In the genomic region with DNA sequence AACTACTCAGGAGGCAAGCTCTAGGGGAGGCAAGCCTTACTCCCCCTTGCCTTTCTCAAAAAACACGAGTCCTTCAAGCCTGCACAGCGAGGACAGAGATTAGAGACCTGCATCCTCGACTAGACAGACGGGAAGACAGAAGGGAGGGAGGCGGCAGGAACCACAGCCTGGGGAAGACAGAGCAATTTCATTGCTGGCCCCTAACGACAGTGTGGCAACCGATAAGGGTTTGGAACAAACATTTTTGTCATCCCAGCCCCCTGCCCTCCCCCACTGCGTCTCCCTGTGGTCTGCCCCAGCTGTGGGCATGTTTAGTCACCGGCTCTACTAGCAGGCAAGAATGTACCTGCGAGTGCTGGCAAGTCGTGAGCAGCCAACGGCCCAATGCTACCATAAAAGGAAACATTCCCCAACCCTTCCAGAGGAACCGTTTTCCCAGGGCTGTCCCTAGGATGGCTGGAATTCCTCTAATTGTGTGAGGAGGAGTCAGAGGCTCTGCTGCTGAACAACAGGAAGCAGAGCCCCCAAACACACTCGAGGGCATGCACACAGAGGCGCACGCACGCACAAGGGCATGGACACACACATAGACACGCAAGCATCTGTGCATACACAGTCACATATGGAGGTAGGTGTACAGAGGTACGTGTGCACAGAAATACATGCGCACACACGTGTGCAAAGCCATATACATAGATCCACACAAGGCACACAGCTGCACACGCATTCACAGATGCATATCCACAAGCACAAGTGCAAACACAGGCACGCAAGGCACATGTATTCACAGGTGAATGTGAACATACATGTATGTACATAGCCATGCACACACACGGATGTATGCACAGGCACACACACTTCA, we compare ENCODE assay signal across 8 cellular contexts. TPM values are rescaled to one million over a fixed set of nuclear protein-coding genes. Genes with fewer than 3 reads are reported as not detected.
DNase-seq lines count a peak whose midpoint lies in the region; ATAC-seq, FAIRE-seq and TF ChIP-seq lines count a peak whose summit lies in the region.

No MANE protein-coding gene starts in this region.

- peak overlapping the region; percentile 100 for H2AK5ac ChIP-seq in H9 (ENCODE audit: insufficient read length, low read length)

- H3K79me1 ChIP-seq in H9 (ENCODE audit: insufficient read depth, low read depth, low read length, poor library complexity, severe bottlenecking): no peaks in the 10 kb centered on the region

- H3K36me3 Mint-ChIP-seq in H9 (ENCODE audit: insufficient read depth in 1 of 3, low read depth in 3 of 3): peaks cover 56 to 89% (median 76%) of the 10 kb centered on the region in 3 experiments

- H4K5ac ChIP-seq in H9 (ENCODE audit: insufficient read length, low read depth, low read length): peak overlapping the region; percentile 100

- H3K4me1 ChIP-seq in H9 (ENCODE audit: insufficient read depth, low read length) (peaks cover 12% of the 10 kb centered on the region; the same call in 1 of the 2 replicates), Peyer's patch (peaks cover 7 to 98% (median 59%) of the 10 kb centered on the region in 4 donors), pancreas (peaks cover 68 to 70% (median 68%) of the 10 kb centered on the region in 3 donors), thyroid gland (peaks cover 93 to 100% of the 10 kb centered on the region in 2 donors)

- peak overlapping the region; percentile 96 for H3K56ac ChIP-seq in H9 (ENCODE audit: insufficient read length, low read depth, low read length)

- H3K4me1 Mint-ChIP-seq in H9: peaks cover 67 to 69% of the 10 kb centered on the region in 2 experiments

- no peak for TF ChIP-seq CTCF in H9 (conservative IDR thresholded peaks at IDR 0.05)
- no peak for TF ChIP-seq CTCF in Peyer's patch (IDR thresholded peaks at IDR 0.05)
- no peak for TF ChIP-seq CTCF in foreskin fibroblast (IDR thresholded peaks at IDR 0.05; ENCODE audit: low read depth, low read length)
- no peak for TF ChIP-seq CTCF in pancreas (IDR thresholded peaks at IDR 0.05)
- no peak for TF ChIP-seq CTCF in thyroid gland (IDR thresholded peaks at IDR 0.05)

- no CpG with 5 or more reads among the region's 24 CpGs for WGBS in H9 (ENCODE audit: extremely low coverage, insufficient read length, low lambda C conversion rate)
- WGBS in pancreas, 2 donors: 40 to 44% methylated on average over 24 of the region's 24 CpGs
- WGBS in thyroid gland, 2 donors: 28 to 29% methylated on average over 24 of the region's 24 CpGs

- peak overlapping the region; percentile 97 to 100 (median 99) for H3K27ac Mint-ChIP-seq in H9

- H3K4me3 ChIP-seq in Peyer's patch (no peak overlapping the region), foreskin fibroblast (ENCODE audit: low read depth in 1 of 2, low read length in 2 of 2) (no peak overlapping the region), pancreas (no peak overlapping the region), thyroid gland (replicated peaks in 1 of 3) (no peak overlapping the region)

- H3K27me3 ChIP-seq in H9 (ENCODE audit: insufficient read depth, low read length) (no peaks in the 10 kb centered on the region), Peyer's patch (no peaks in the 10 kb centered on the region), pancreas (no peaks in the 10 kb centered on the region), thyroid gland (no peaks in the 10 kb centered on the region)

- no peak overlapping the region for H2BK15ac ChIP-seq in H9 (ENCODE audit: low read depth, low read length)

- peak overlapping the region; percentile 99 for H3K27ac ChIP-seq in H9 (ENCODE audit: insufficient read length, low read depth, low read length)
- H3K27ac ChIP-seq in Peyer's patch: peak overlapping the region; percentile 86 to 95 (median 88)
- H3K27ac ChIP-seq in pancreas: peak overlapping the region; percentile 25 to 92 (median 80)
- H3K27ac ChIP-seq in thyroid gland: peak overlapping the region; percentile 98 to 99 (median 98)

- H3K27me3 Mint-ChIP-seq in H9 (ENCODE audit: low read depth): no peaks in the 10 kb centered on the region

- H3K79me2 ChIP-seq in H9 (ENCODE audit: insufficient read depth, low read length): peaks cover 6% of the 10 kb centered on the region; the same call in 1 of the 2 replicates

- H2BK5ac ChIP-seq in H9 (ENCODE audit: insufficient read length, low read length): peak overlapping the region; percentile 98

- DNase-seq in H9: peak; percentile 97
- DNase-seq in Peyer's patch: peak in 2 of 3 donors; percentile 47 to 76
- peak; percentile 74 for DNase-seq in activated T-helper 9 cell treated with anti-CD3 and anti-CD28 coated beads, Interleukin-2, amount 50 U/mL, for 16 hours (ENCODE audit: low read depth)
- peak; percentile 96 to 97 for DNase-seq in foreskin fibroblast
- peak in 3 of 6 donors; percentile 62 to 75 (median 64) for DNase-seq in pancreas
- peak; percentile 76 to 87 for DNase-seq in thyroid gland
- DNase-seq in NCI-H1436 (lab: John Stamatoyannopoulos, UW): no peak

- peak overlapping the region; percentile 100 for H4K8ac ChIP-seq in H9 (replicated peaks; ENCODE audit: insufficient read length, low read depth, low read length)

- peak overlapping the region; percentile 95 for H3T11ph ChIP-seq in H9 (ENCODE audit: low read length)

- peak overlapping the region; percentile 93 for H4K91ac ChIP-seq in H9 (ENCODE audit: insufficient read length, low read depth, low read length)

- peak overlapping the region; percentile 100 for H3K18ac ChIP-seq in H9 (ENCODE audit: insufficient read length, low read depth, low read length)

- peak overlapping the region; percentile 92 for H3K23ac ChIP-seq in H9 (ENCODE audit: insufficient read length, low read depth, low read length)

- H3K4me2 ChIP-seq in H9 (ENCODE audit: insufficient read depth, insufficient read length, low read length): peak overlapping the region; percentile 37

- ATAC-seq in pancreas: peak in 3 of 4 donors; percentile 8 to 37 (median 16)
- ATAC-seq in GM18858 (IDR thresholded peaks at IDR 0.05; ENCODE audit: unreplicated experiment): no peak

- peaks cover 3% of the 10 kb centered on the region for H4K20me1 ChIP-seq in H9 (ENCODE audit: control insufficient read depth, insufficient read depth, insufficient read length)

- intact Hi-C loops in pancreas (cut with DNase I): loop anchor here in 2 of 3 donors (10.0 kb wide), 1 partner anchor 55 kb away; a partner anchor contains a TSS
- intact Hi-C loops in thyroid gland (cut with DNase I): loop anchor here (5.0 kb wide), 1 partner anchor 33 kb away; no protein-coding TSS in a partner anchor

- H3K4me3 Mint-ChIP-seq in H9: peak overlapping the region; percentile 49 to 68

- peaks cover 0 to 58% (median 0%) of the 10 kb centered on the region in 3 donors for H3K36me3 ChIP-seq in Peyer's patch
- peaks cover 0 to 51% (median 23%) of the 10 kb centered on the region in 3 donors for H3K36me3 ChIP-seq in pancreas
- H3K36me3 ChIP-seq in thyroid gland: peaks cover 3 to 12% of the 10 kb centered on the region in 2 donors

- H2AFZ ChIP-seq in H9 (ENCODE audit: low read length): no peak overlapping the region

- peak overlapping the region; percentile 95 for H2BK120ac ChIP-seq in H9 (ENCODE audit: low read depth, low read length, poor library complexity, severe bottlenecking)

- H2BK20ac ChIP-seq in H9 (ENCODE audit: low read depth, low read length, poor library complexity, severe bottlenecking): peak overlapping the region; percentile 12

- peaks cover 3% of the 10 kb centered on the region for H3K23me2 ChIP-seq in H9 (ENCODE audit: insufficient read length, low read depth, low read length, poor library complexity, severe bottlenecking)

- H3K9me3 ChIP-seq in H9 (ENCODE audit: control insufficient read depth, low read depth, low read length) (no peaks in the 10 kb centered on the region), Peyer's patch (no peaks in the 10 kb centered on the region), pancreas (no peaks in the 10 kb centered on the region), thyroid gland (no peaks in the 10 kb centered on the region)

- H3K4ac ChIP-seq in H9 (ENCODE audit: low read depth, low read length): peak overlapping the region; percentile 68

- TF ChIP-seq POLR2A in Peyer's patch (IDR thresholded peaks at IDR 0.05): no peak
- TF ChIP-seq POLR2A in thyroid gland (IDR thresholded peaks at IDR 0.05): peak in 1 of 2 donors; percentile 43

- no peaks in the 10 kb centered on the region for H3K9me3 Mint-ChIP-seq in H9

- no peak for FAIRE-seq in pancreas (lab: Jason Lieb, UNC)

- H2BK12ac ChIP-seq in H9 (ENCODE audit: insufficient read length, low read depth, low read length): peak overlapping the region; percentile 92

- peak overlapping the region; percentile 73 for H3K9ac ChIP-seq in H9 (ENCODE audit: extremely low read depth, insufficient read length, low read length)

- H3K14ac ChIP-seq in H9 (ENCODE audit: insufficient read depth, low read length): peak overlapping the region; percentile 99

RNA-seq across cellular contexts. Expression of a gene that starts 58.3 kb away (rescaled TPM):
- total RNA-seq in H9 (2021) (243 and 266 TPM in 2 replicates), Peyer's patch (100 to 1,000 TPM; 337 to 553 (median 433) TPM), pancreas (100 to 1,000 TPM; 259 to 554 (median 412) TPM), thyroid gland (100 to 1,000 TPM; 228 to 375 (median 275) TPM)
- polyA plus RNA-seq in pancreas: 100 to 1,000 TPM in 1 of 2 donors, 10 to 100 TPM in 1; 80.9 to 152 TPM
